1 cellular context compared by ENCODE assay signal in genomic region chr3:141384575-141384974, GRCh38.
TF ChIP-seq lines count a peak whose summit lies in the region.

No MANE protein-coding gene starts in this region.

TF ChIP-seq in SK-N-SH, 30 proteins besides CTCF, POLR2A, EP300 and RAD21 (continued from another document):
- TF ChIP-seq IRF3 (IDR thresholded peaks at IDR 0.05; ENCODE audit: low read depth, low read length) (no peak), SMC3 (IDR thresholded peaks at IDR 0.05; ENCODE audit: low read depth, low read length) (no peak), NRF1 (IDR thresholded peaks at IDR 0.05; ENCODE audit: low read depth, low read length) (no peak), MAX (IDR thresholded peaks at IDR 0.05; ENCODE audit: low read depth) (no peak), USF1 (IDR thresholded peaks at IDR 0.05; ENCODE audit: borderline replicate concordance, low read depth) (no peak), SIN3A (IDR thresholded peaks at IDR 0.05; ENCODE audit: borderline replicate concordance, low read depth, low read length) (no peak)
TF ChIP-seq in SK-N-SH: peak in this region for 0.
